8 cellular contexts compared by ENCODE assay signal in the genomic region with DNA sequence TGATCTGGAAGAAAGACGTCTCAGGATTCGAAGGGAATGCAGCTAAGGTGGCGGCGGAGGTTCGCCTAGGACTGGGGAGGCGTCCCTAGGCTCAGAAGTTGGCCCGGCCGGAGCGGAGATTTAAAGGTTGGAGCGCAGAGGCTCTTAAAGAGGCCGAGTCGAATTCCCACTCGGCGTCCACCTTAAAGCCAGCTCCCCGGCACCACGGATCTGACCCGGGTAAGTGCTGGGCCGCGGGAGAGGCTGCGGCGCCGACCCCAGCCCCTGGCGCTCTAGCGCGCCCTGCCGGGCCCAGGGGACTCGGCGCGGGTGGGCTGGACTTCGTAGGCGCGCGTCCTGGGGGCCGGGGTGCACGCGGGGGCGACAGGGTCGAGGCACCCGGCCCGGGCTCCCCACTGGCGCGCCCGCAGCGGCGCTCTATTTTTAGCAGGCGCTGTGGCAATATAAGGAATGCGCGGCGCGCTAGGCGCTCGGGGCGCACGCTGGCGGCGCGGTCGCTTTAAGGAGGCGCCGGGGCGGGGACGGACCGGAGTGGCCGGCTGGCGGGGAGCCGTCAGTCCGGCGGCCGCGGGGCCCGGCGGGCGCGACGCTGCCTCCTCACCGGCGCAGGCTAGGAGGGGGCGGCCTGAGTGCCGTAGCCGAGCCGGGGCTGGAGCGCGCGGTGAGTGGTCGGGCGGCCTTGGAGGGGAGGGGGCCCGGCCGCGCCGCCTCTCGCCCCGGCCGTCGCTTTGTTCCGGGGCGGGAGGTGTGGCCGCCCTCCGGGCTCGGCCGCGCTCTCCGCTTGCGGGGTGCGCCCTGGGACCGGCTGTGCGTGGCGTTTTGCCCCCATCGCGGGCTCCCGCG. TPM values are rescaled to one million over a fixed set of nuclear protein-coding genes. Genes with fewer than 3 reads are reported as not detected.
DNase-seq lines count a peak whose midpoint lies in the region; ATAC-seq and TF ChIP-seq lines count a peak whose summit lies in the region.

A gene (plus strand): TSS at position 473 of the 843 bp plus-strand sequence. CDS start 24,305 bp downstream, outside the sequence.

- H3K27ac ChIP-seq in BLaER1 treated with 17β-estradiol and CSF1 and Interleukin-3, amounts not matched to agents 10 nM and 100 nM, result peak within 1 kb of the TSS; percentile 51 to 92 (median 76)
- no peak within 1 kb of the TSS for H3K27ac ChIP-seq in neutrophil

- TF ChIP-seq CTCF in HFF-Myc (IDR thresholded peaks at IDR 0.05; ENCODE audit: low read depth, low read length, missing control alignments) (peak; percentile 43), neutrophil (IDR thresholded peaks at IDR 0.05) (no peak)

- ATAC-seq in GM18907 (IDR thresholded peaks at IDR 0.05; ENCODE audit: unreplicated experiment), result no peak

- no peaks in the 10 kb centered on the region for H3K36me3 ChIP-seq in BLaER1 treated with 17β-estradiol and CSF1 and Interleukin-3, amounts not matched to agents 10 nM and 100 nM
- no peaks in the 10 kb centered on the region for H3K36me3 ChIP-seq in neutrophil

- peaks cover 0 to 19% (median 0%) of the 10 kb centered on the region in 11 experiments; a peak in 3 of 22 replicates for H4K20me1 ChIP-seq in BLaER1 treated with 17β-estradiol and CSF1 and Interleukin-3, amounts not matched to agents 10 nM and 100 nM

- peaks cover 27 to 58% (median 49%) of the 10 kb centered on the region in 11 experiments for H3K27me3 ChIP-seq in BLaER1 treated with 17β-estradiol and CSF1 and Interleukin-3, amounts not matched to agents 10 nM and 100 nM
- peaks cover 79% of the 10 kb centered on the region for H3K27me3 ChIP-seq in neutrophil

- H3K4me2 ChIP-seq in BLaER1 treated with 17β-estradiol and CSF1 and Interleukin-3, amounts not matched to agents 10 nM and 100 nM, result peak within 1 kb of the TSS; percentile 85 to 97 (median 92)

- intact Hi-C loops in cardiac septum (cut with DNase I), result loop anchor here (2.0 to 5.0 kb wide), 3 partner anchors 26 to 244 kb away; a partner anchor contains a TSS

- peak within 1 kb of the TSS; percentile 60 to 94 (median 81) for H3K9ac ChIP-seq in BLaER1 treated with 17β-estradiol and CSF1 and Interleukin-3, amounts not matched to agents 10 nM and 100 nM

- H3K9me3 ChIP-seq in BLaER1 treated with 17β-estradiol and CSF1 and Interleukin-3, amounts not matched to agents 10 nM and 100 nM (replicated peaks in 1 of 11), result peaks cover 0 to 13% (median 9%) of the 10 kb centered on the region in 11 experiments; a peak in 12 of 22 replicates
- no peaks in the 10 kb centered on the region for H3K9me3 ChIP-seq in neutrophil

- peak within 1 kb of the TSS; percentile 63 to 86 (median 72) for H3K4me3 ChIP-seq in BLaER1 treated with 17β-estradiol and CSF1 and Interleukin-3, amounts not matched to agents 10 nM and 100 nM
- peak within 1 kb of the TSS; percentile 63 for H3K4me3 ChIP-seq in HFF-Myc (replicated peaks; ENCODE audit: low read depth, low read length)
- peak within 1 kb of the TSS; percentile 46 to 49 for H3K4me3 ChIP-seq in neutrophil (ENCODE audit: low read depth in 1 of 2, low read length in 1 of 2)

- DNase-seq in HFF-Myc (ENCODE audit: extremely low read depth, low read depth) (no peak), NOMO-1 treated with DMSO at 0.1 percent for 48 hours (lab: John Stamatoyannopoulos, UW; ENCODE audit: unreplicated experiment) (peak; percentile 82), amniotic stem cell (lab: John Stamatoyannopoulos, UW) (peak; percentile 73), cardiac septum (ENCODE audit: low spot score) (peak; percentile 90), germinal center (ENCODE audit: low spot score) (no peak)

- peaks cover 0 to 33% (median 19%) of the 10 kb centered on the region in 10 experiments; a peak in 17 of 20 replicates for H3K4me1 ChIP-seq in BLaER1 treated with 17β-estradiol and CSF1 and Interleukin-3, amounts not matched to agents 10 nM and 100 nM
- H3K4me1 ChIP-seq in neutrophil (ENCODE audit: control insufficient read depth in 1 of 2, insufficient read depth in 1 of 2, low read depth in 1 of 2, low read length in 1 of 2), result peaks cover 15% of the 10 kb centered on the region in 2 experiments

RNA-seq across cellular contexts. Expression of the gene that starts here (rescaled TPM):
- 327 TPM for total RNA-seq in cardiac septum

Comparison
In these comparisons a context has a peak if more than half of its experiments do, and no peak if none do; other contexts are left out.
1. DNase-seq: peak in NOMO-1 treated with DMSO at 0.1 percent for 48 hours (single experiment), amniotic stem cell (single experiment) and cardiac septum (single experiment); none in HFF-Myc (single experiment) and germinal center (single experiment).
2. Peak in every context shown above with its lines, with median percentiles within 50 percentile points of each other: H3K4me3 ChIP-seq.